ENCODE assay signal across 18 cellular contexts in genomic region chr20:23156842-23157423, GRCh38.
DNase-seq lines count a peak whose midpoint lies in the region; ATAC-seq and TF ChIP-seq lines count a peak whose summit lies in the region.
"Had no signal": no experiment of that assay in that cellular context is flagged by ENCODE, and none has a peak within 500 bp of the region (broad histone marks: within the 10 kb centered on the region; RNA-seq: fewer than 3 reads in every experiment).

No MANE protein-coding gene starts in this region.

- H3K36me3 Mint-ChIP-seq in chondrocyte (ENCODE audit: low read depth): no peaks in the 10 kb centered on the region
- H3K36me3 Mint-ChIP-seq: activated naive CD8-positive, alpha-beta T cell treated with anti-CD3 and anti-CD28 coated beads, Interleukin-2, amount 10 ng/mL, durations not matched to agents 7 days and 5 days; naive B cell had no signal

- H3K4me3 Mint-ChIP-seq in chondrocyte (ENCODE audit: unreplicated experiment): no peak overlapping the region
- H3K4me3 Mint-ChIP-seq: activated naive CD8-positive, alpha-beta T cell treated with anti-CD3 and anti-CD28 coated beads, Interleukin-2, amount 10 ng/mL, durations not matched to agents 7 days and 5 days; activated T-cell treated with anti-CD3 and anti-CD28 coated beads, Interleukin-2, amount 50 U/mL, for 4 hours; endodermal cell; naive B cell had no signal

- no peaks in the 10 kb centered on the region for H3K9me3 ChIP-seq in right atrium auricular region
- no peaks in the 10 kb centered on the region for H3K9me3 ChIP-seq in neutrophil
- H3K9me3 ChIP-seq in aorta (ENCODE audit: control insufficient read depth, low read length): no peaks in the 10 kb centered on the region
- H3K9me3 ChIP-seq in mucosa of descending colon: no peaks in the 10 kb centered on the region
- H3K9me3 ChIP-seq: uterus had no signal

- 19 to 23% methylated on average over 5 of the region's 5 CpGs for WGBS in aorta, 2 donors

- DNase-seq in right atrium auricular region (ENCODE audit: low spot score) (no peak), Right ventricle myocardium superior (no peak), chondrocyte (ENCODE audit: low spot score) (no peak), aorta (no peak), NCI-H146 treated with DMSO at 0.1 percent for 48 hours (lab: John Stamatoyannopoulos, UW; ENCODE audit: unreplicated experiment) (no peak), NCI-H2081 treated with DMSO at 0.1 percent for 48 hours (lab: John Stamatoyannopoulos, UW) (no peak), mucosa of descending colon (no peak)
- DNase-seq: activated naive CD8-positive, alpha-beta T cell treated with anti-CD3 and anti-CD28 coated beads, Interleukin-2, amount 10 ng/mL, durations not matched to agents 7 days and 5 days; activated T-cell treated with anti-CD3 and anti-CD28 coated beads, Interleukin-2, amount 50 U/mL, for 4 hours; central memory CD4-positive, alpha-beta T cell; naive B cell; NCI-H1694 treated with DMSO at 0.1 percent for 48 hours; NCI-H526; stimulated activated naive CD4-positive, alpha-beta T cell; uterus had no signal

- ATAC-seq in Right ventricle myocardium superior (ENCODE audit: poor library complexity): no peak
- peak; percentile 54 for ATAC-seq in aorta (ENCODE audit: low FRiP score)
- no peak for ATAC-seq in mucosa of descending colon
- ATAC-seq: activated T-cell treated with anti-CD3 and anti-CD28 coated beads, Interleukin-2, amount 50 U/mL, for 4 hours had no signal

- intact Hi-C loops in Right ventricle myocardium superior (cut with DNase I) (no loop called here), aorta (cut with DNase I) (loop anchor here in 1 of 2 donors (10.0 kb wide), 1 partner anchor 198 kb away; the partner anchor contains the start of gene NXT1), mucosa of descending colon (cut with DNase I, micrococcal nuclease) (no loop called here)

- peak overlapping the region; percentile 57 to 60 for H3K27ac ChIP-seq in right atrium auricular region
- H3K27ac ChIP-seq in neutrophil: peak overlapping the region; percentile 80
- H3K27ac ChIP-seq in aorta (ENCODE audit: low read depth in 1 of 2, low read length in 2 of 2): peak overlapping the region; percentile 84 to 99

- H3K27me3 ChIP-seq in right atrium auricular region: no peaks in the 10 kb centered on the region
- no peaks in the 10 kb centered on the region for H3K27me3 ChIP-seq in neutrophil
- no peaks in the 10 kb centered on the region for H3K27me3 ChIP-seq in aorta (ENCODE audit: control insufficient read depth in 1 of 2, insufficient read depth in 2 of 2, low read length in 1 of 2)
- H3K27me3 ChIP-seq: uterus had no signal

- no peak overlapping the region for H3K4me3 ChIP-seq in right atrium auricular region
- no peak overlapping the region for H3K4me3 ChIP-seq in neutrophil (ENCODE audit: low read depth in 1 of 2, low read length in 1 of 2)
- no peak overlapping the region for H3K4me3 ChIP-seq in aorta (ENCODE audit: low read length in 2 of 2)
- no peak overlapping the region for H3K4me3 ChIP-seq in mucosa of descending colon
- H3K4me3 ChIP-seq: uterus had no signal

- peaks cover 0 to 74% of the 10 kb centered on the region in 2 donors for H3K4me1 ChIP-seq in right atrium auricular region
- peaks cover 86 to 90% of the 10 kb centered on the region in 2 experiments for H3K4me1 ChIP-seq in neutrophil (ENCODE audit: control insufficient read depth in 1 of 2, insufficient read depth in 1 of 2, low read depth in 1 of 2, low read length in 1 of 2)
- peaks cover 5 to 8% of the 10 kb centered on the region in 2 donors for H3K4me1 ChIP-seq in aorta (ENCODE audit: control insufficient read depth in 1 of 2, insufficient read depth in 2 of 2, low read length in 2 of 2)
- H3K4me1 ChIP-seq in mucosa of descending colon (ENCODE audit: low read depth): peaks cover 21% of the 10 kb centered on the region
- H3K4me1 ChIP-seq: uterus had no signal

- peak overlapping the region; percentile 9 for H3K27ac Mint-ChIP-seq in chondrocyte (ENCODE audit: unreplicated experiment)
- H3K27ac Mint-ChIP-seq: activated naive CD8-positive, alpha-beta T cell treated with anti-CD3 and anti-CD28 coated beads, Interleukin-2, amount 10 ng/mL, durations not matched to agents 7 days and 5 days; endodermal cell; progenitor cell of endocrine pancreas had no signal

- H3K4me1 Mint-ChIP-seq in chondrocyte (ENCODE audit: low read depth): peaks cover 30% of the 10 kb centered on the region

- H3K36me3 ChIP-seq in right atrium auricular region: no peaks in the 10 kb centered on the region
- H3K36me3 ChIP-seq in neutrophil: no peaks in the 10 kb centered on the region
- H3K36me3 ChIP-seq in aorta (ENCODE audit: control insufficient read depth in 1 of 2, insufficient read depth in 2 of 2, low read length in 1 of 2): no peaks in the 10 kb centered on the region
- H3K36me3 ChIP-seq in mucosa of descending colon (ENCODE audit: low read depth): no peaks in the 10 kb centered on the region
- H3K36me3 ChIP-seq: uterus had no signal

- TF ChIP-seq CTCF in right atrium auricular region (IDR thresholded peaks at IDR 0.05) (no peak), chondrocyte (IDR thresholded peaks at IDR 0.05) (no peak), neutrophil (IDR thresholded peaks at IDR 0.05) (no peak), mucosa of descending colon (IDR thresholded peaks at IDR 0.05) (no peak)

- no peaks in the 10 kb centered on the region for H3K9me3 Mint-ChIP-seq in chondrocyte (ENCODE audit: low read depth)
- H3K9me3 Mint-ChIP-seq: activated naive CD8-positive, alpha-beta T cell treated with anti-CD3 and anti-CD28 coated beads, Interleukin-2, amount 10 ng/mL, durations not matched to agents 7 days and 5 days; activated T-cell treated with anti-CD3 and anti-CD28 coated beads, Interleukin-2, amount 50 U/mL, for 4 hours; endodermal cell; naive B cell had no signal

- H3K27me3 Mint-ChIP-seq in chondrocyte (ENCODE audit: low read depth): no peaks in the 10 kb centered on the region
